ENCODE assay signal across 29 cellular contexts in genomic region chr6:158589371-158589770, GRCh38.
"Had no signal": no experiment of that assay in that cellular context is flagged by ENCODE, and none has a peak within 500 bp of the region (broad histone marks: within the 10 kb centered on the region; RNA-seq: fewer than 3 reads in every experiment).

No MANE protein-coding gene starts in this region.

- DNase-seq: activated B cell treated with CpG ODN at 0.5 μM for 24 hours; activated CD4-positive, alpha-beta T cell treated with anti-CD3 and anti-CD28 coated beads for 1 hour; activated CD4-positive, alpha-beta T cell treated with anti-CD3 and anti-CD28 coated beads, Interleukin-2, amount 10 ng/mL, durations not matched to agents 24 days and 14 days; activated CD4-positive, alpha-beta T cell treated with anti-CD3 and anti-CD28 coated beads, Interleukin-2, amount 50 U/mL, for 48 hours; activated CD8-positive, alpha-beta memory T cell treated with anti-CD3 and anti-CD28 coated beads, Interleukin-2, amount 10 ng/mL, durations not matched to agents 7 days and 5 days; activated gamma-delta T cell treated with Interleukin-2 at 50 U/mL for 16 hours; activated naive CD4-positive, alpha-beta T cell treated with anti-CD3 and anti-CD28 coated beads, Interleukin-2, amount 10 ng/mL, durations not matched to agents 7 days and 5 days; activated naive CD8-positive, alpha-beta T cell treated with anti-CD3 and anti-CD28 coated beads for 36 hours; activated T-cell treated with anti-CD3 and anti-CD28 coated beads, Interleukin-2, amount 50 U/mL, for 4 hours; MV-4-11; NCI-H1092 treated with DMSO at 0.1 percent for 48 hours; NCI-H1417 treated with DMSO at 0.1 percent for 48 hours; NCI-H187; NCI-H2081; NCI-H2227 treated with DMSO at 0.1 percent for 48 hours; NCI-H510A; NCI-H526 treated with DMSO at 0.1 percent for 48 hours; NCI-H82; NK-92 treated with Interleukin-12 subunit alpha and Interleukin-12 subunit beta, amount 100 ng/mL, for 24 hours; OCI-M1; RPMI8226; T-cell; T-helper 2 cell; T1000 had no signal

- H3K9me3 Mint-ChIP-seq: activated B cell treated with CpG ODN at 0.5 μM for 24 hours; activated CD4-positive, alpha-beta T cell treated with anti-CD3 and anti-CD28 coated beads, Interleukin-2, amount 10 ng/mL, durations not matched to agents 24 days and 14 days; activated naive CD4-positive, alpha-beta T cell treated with anti-CD3 and anti-CD28 coated beads, Interleukin-2, amount 10 ng/mL, durations not matched to agents 7 days and 5 days; activated naive CD8-positive, alpha-beta T cell treated with anti-CD3 and anti-CD28 coated beads for 36 hours; activated T-cell treated with anti-CD3 and anti-CD28 coated beads, Interleukin-2, amount 50 U/mL, for 4 hours; activated T-helper 2 cell treated with anti-CD3 and anti-CD28 coated beads, Interferon-gamma antibody, Interleukin-2, Interleukin-4, amounts not matched to agents 10 μg/mL and 5 μg/mL and 100 μg/mL, durations not matched to agents 14 hours and 24 hours and 36 hours; T-cell had no signal

- H3K27ac Mint-ChIP-seq: activated B cell treated with CpG ODN at 0.5 μM for 24 hours; activated CD4-positive, alpha-beta T cell treated with anti-CD3 and anti-CD28 coated beads, Interleukin-2, amount 10 ng/mL, durations not matched to agents 24 days and 14 days; activated CD8-positive, alpha-beta memory T cell treated with anti-CD3 and anti-CD28 coated beads, Interleukin-2, amount 10 ng/mL, durations not matched to agents 7 days and 5 days; activated naive CD4-positive, alpha-beta T cell treated with anti-CD3 and anti-CD28 coated beads, Interleukin-2, amount 10 ng/mL, durations not matched to agents 7 days and 5 days; activated naive CD8-positive, alpha-beta T cell treated with anti-CD3 and anti-CD28 coated beads for 36 hours; T-cell had no signal

- H3K4me1 Mint-ChIP-seq: activated B cell treated with CpG ODN at 0.5 μM for 24 hours; activated CD8-positive, alpha-beta memory T cell treated with anti-CD3 and anti-CD28 coated beads, Interleukin-2, amount 10 ng/mL, durations not matched to agents 7 days and 5 days; activated naive CD4-positive, alpha-beta T cell treated with anti-CD3 and anti-CD28 coated beads, Interleukin-2, amount 10 ng/mL, durations not matched to agents 7 days and 5 days; activated naive CD8-positive, alpha-beta T cell treated with anti-CD3 and anti-CD28 coated beads for 36 hours had no signal

- H3K27me3 Mint-ChIP-seq: activated B cell treated with CpG ODN at 0.5 μM for 24 hours; activated CD4-positive, alpha-beta T cell treated with anti-CD3 and anti-CD28 coated beads, Interleukin-2, amount 10 ng/mL, durations not matched to agents 24 days and 14 days; activated CD8-positive, alpha-beta memory T cell treated with anti-CD3 and anti-CD28 coated beads, Interleukin-2, amount 10 ng/mL, durations not matched to agents 7 days and 5 days; activated naive CD4-positive, alpha-beta T cell treated with anti-CD3 and anti-CD28 coated beads, Interleukin-2, amount 10 ng/mL, durations not matched to agents 7 days and 5 days; activated naive CD8-positive, alpha-beta T cell treated with anti-CD3 and anti-CD28 coated beads for 36 hours; T-cell had no signal

- H3K4me3 Mint-ChIP-seq: activated B cell treated with CpG ODN at 0.5 μM for 24 hours; activated CD4-positive, alpha-beta T cell treated with anti-CD3 and anti-CD28 coated beads, Interleukin-2, amount 10 ng/mL, durations not matched to agents 24 days and 14 days; activated CD8-positive, alpha-beta memory T cell treated with anti-CD3 and anti-CD28 coated beads, Interleukin-2, amount 10 ng/mL, durations not matched to agents 7 days and 5 days; activated naive CD4-positive, alpha-beta T cell treated with anti-CD3 and anti-CD28 coated beads, Interleukin-2, amount 10 ng/mL, durations not matched to agents 7 days and 5 days; activated naive CD8-positive, alpha-beta T cell treated with anti-CD3 and anti-CD28 coated beads for 36 hours; activated T-cell treated with anti-CD3 and anti-CD28 coated beads, Interleukin-2, amount 50 U/mL, for 4 hours; T-cell had no signal

- H3K27ac ChIP-seq: KMS-11, SK-N-MC had no signal

- ATAC-seq: activated CD8-positive, alpha-beta memory T cell treated with anti-CD3 and anti-CD28 coated beads, Interleukin-2, amount 10 ng/mL, durations not matched to agents 7 days and 5 days; activated T-cell treated with anti-CD3 and anti-CD28 coated beads, Interleukin-2, amount 50 U/mL, for 4 hours; Panc1; Right ventricle myocardium inferior; T-cell had no signal

- H3K4me3 ChIP-seq: SK-N-MC had no signal
